ENCODE assay signal across 8 cellular contexts in genomic region chr1:52904590-52905375, GRCh38. TPM values are rescaled to one million over a fixed set of nuclear protein-coding genes. Genes with fewer than 3 reads are reported as not detected.
DNase-seq lines count a peak whose midpoint lies in the region; ATAC-seq and TF ChIP-seq lines count a peak whose summit lies in the region.

No MANE protein-coding gene starts in this region.

- H3K9me3 ChIP-seq in esophagus squamous epithelium: no peaks in the 10 kb centered on the region

- TF ChIP-seq CTCF in VCaP (conservative IDR thresholded peaks at IDR 0.05) (peak; percentile 72), fibroblast of pulmonary artery (IDR thresholded peaks at IDR 0.05; ENCODE audit: low read length, missing control alignments) (peak; percentile 35), esophagus squamous epithelium (IDR thresholded peaks at IDR 0.05) (peak in 2 of 6 experiments; percentile 23 to 39)

- WGBS in esophagus squamous epithelium, 2 donors: 57 to 74% methylated on average over 7 to 16 of the region's 23 CpGs

- no peak for TF ChIP-seq POLR2A in esophagus squamous epithelium (IDR thresholded peaks at IDR 0.05)

- intact Hi-C loops in esophagus squamous epithelium (cut with DNase I): loop anchor here (10.0 kb wide), 1 partner anchor 280 kb away; no protein-coding TSS in a partner anchor

- DNase-seq in ELF-1 (ENCODE audit: low read depth, low spot score): peak; percentile 76
- DNase-seq in HS-27A (ENCODE audit: low read depth): peak; percentile 9
- DNase-seq in fibroblast of pulmonary artery (ENCODE audit: low read depth): peak; percentile 31
- DNase-seq in stimulated activated CD4-positive, alpha-beta T cell treated with anti-CD3 and anti-CD28 coated beads, Interleukin-1b, Interleukin-23, amount 100 ng/mL, for 48 hours: peak; percentile 16
- no peak for DNase-seq in esophagus squamous epithelium (lab: John Stamatoyannopoulos, UW)

- H3K4me3 ChIP-seq in fibroblast of pulmonary artery (replicated peaks; ENCODE audit: low read depth, low read length) (no peak overlapping the region), esophagus squamous epithelium (no peak overlapping the region)

- peaks cover 0 to 59% (median 11%) of the 10 kb centered on the region in 3 donors for H3K36me3 ChIP-seq in esophagus squamous epithelium

- no peaks in the 10 kb centered on the region for H3K27me3 ChIP-seq in esophagus squamous epithelium

- peaks cover 0 to 20% (median 4%) of the 10 kb centered on the region in 3 donors for H3K4me1 ChIP-seq in esophagus squamous epithelium

- ATAC-seq in HG02588 (IDR thresholded peaks at IDR 0.05; ENCODE audit: unreplicated experiment): no peak
- ATAC-seq in HG02678 (IDR thresholded peaks at IDR 0.05; ENCODE audit: unreplicated experiment): no peak

- H3K27ac ChIP-seq in VCaP (peak overlapping the region; percentile 53), esophagus squamous epithelium (no peak overlapping the region)

RNA-seq across cellular contexts. Expression of gene ECHDC2, which starts 16.8 kb away (rescaled TPM):
- total RNA-seq in esophagus squamous epithelium: 100 to 1,000 TPM in 1 of 4 donors, 10 to 100 TPM in 3; 57.8 to 101 (median 77.1) TPM

RNA-seq across cellular contexts. Expression of gene SCP2, which starts 22.3 kb away (rescaled TPM):
- 100 to 1,000 TPM in 3 of 4 donors, 10 to 100 TPM in 1; 97.8 to 194 (median 118) TPM for total RNA-seq in esophagus squamous epithelium
